Comparison of ENCODE assay signal across 9 cellular contexts in genomic region chr10:122114156-122114747, GRCh38.
DNase-seq lines count a peak whose midpoint lies in the region; ATAC-seq and TF ChIP-seq lines count a peak whose summit lies in the region.
"Had no signal": no experiment of that assay in that cellular context is flagged by ENCODE, and none has a peak within 500 bp of the region (broad histone marks: within the 10 kb centered on the region; RNA-seq: fewer than 3 reads in every experiment).

No MANE protein-coding gene starts in this region.

- intact Hi-C loops in sciatic nerve (cut with DNase I), result loop anchor here (10.0 kb wide), 1 partner anchor 59 kb away; no protein-coding TSS in a partner anchor

- peak; percentile 25 for ATAC-seq in sciatic nerve
- ATAC-seq in HG02973 (IDR thresholded peaks at IDR 0.05; ENCODE audit: unreplicated experiment), result no peak

- TF ChIP-seq CTCF in astrocyte of the cerebellum (IDR thresholded peaks at IDR 0.05; ENCODE audit: low read depth, low read length, missing control alignments), result no peak

- in situ Hi-C loops in astrocyte of the cerebellum (cut with HindIII; ENCODE audit: low sequenced_read_pairs), result no loop called here

- DNase-seq in GM03348 (ENCODE audit: low spot score) (peak; percentile 39), astrocyte of the cerebellum (ENCODE audit: low read depth) (no peak), hepatic stellate cell (ENCODE audit: low spot score) (peak; percentile 59), sciatic nerve (ENCODE audit: low spot score) (no peak), SIG-M5 treated with dmso at 0.1 percent for 504 hours (lab: John Stamatoyannopoulos, UW; ENCODE audit: unreplicated experiment) (no peak)
- DNase-seq in stimulated activated CD8-positive, alpha-beta memory T cell treated with anti-CD3 and anti-CD28 coated beads, Interleukin-4, amount 100 ng/mL, for 48 hours, result no peak
- DNase-seq in activated CD4-positive, alpha-beta T cell treated with anti-CD3 and anti-CD28 coated beads, Interleukin-2, amount 50 U/mL, for 1 hour, result no peak
- DNase-seq: stimulated activated CD4-positive, alpha-beta T cell treated with anti-CD3 and anti-CD28 coated beads, Interleukin-1b, Interleukin-23, amount 100 ng/mL, for 48 hours had no signal

- peak overlapping the region; percentile 70 for H3K4me3 ChIP-seq in astrocyte of the cerebellum (ENCODE audit: low read depth, low read length)

Comparison
In these comparisons a context has a peak if more than half of its experiments do, and no peak if none do; other contexts are left out.
1. DNase-seq: peak in GM03348 (single experiment) and hepatic stellate cell (single experiment); none in astrocyte of the cerebellum (single experiment), sciatic nerve (single experiment), stimulated activated CD8-positive, alpha-beta memory T cell treated with anti-CD3 and anti-CD28 coated beads, Interleukin-4, amount 100 ng/mL, for 48 hours (single experiment), SIG-M5 treated with dmso at 0.1 percent for 504 hours (single experiment) and activated CD4-positive, alpha-beta T cell treated with anti-CD3 and anti-CD28 coated beads, Interleukin-2, amount 50 U/mL, for 1 hour (single experiment).